Comparison of ENCODE assay signal across 16 cellular contexts in genomic region chr7:90155206-90155605, GRCh38. TPM values are rescaled to one million over a fixed set of nuclear protein-coding genes. Genes with fewer than 3 reads are reported as not detected.
A peak's percentile ranks its signal among the peaks of the same experiment; 100 is the strongest.
DNase-seq lines count a peak whose midpoint lies in the region; ATAC-seq and TF ChIP-seq lines count a peak whose summit lies in the region.
"Had no signal": no experiment of that assay in that cellular context is flagged by ENCODE, and none has a peak within 500 bp of the region (broad histone marks: within the 10 kb centered on the region; RNA-seq: fewer than 3 reads in every experiment).

No MANE protein-coding gene starts in this region.

- H3K9ac ChIP-seq in SK-N-SH = peak overlapping the region; percentile 68; the same call in 1 of the 2 replicates
- H3K9ac ChIP-seq: parathyroid adenoma had no signal

- peaks cover 27% of the 10 kb centered on the region for H3K79me2 ChIP-seq in SK-N-SH (ENCODE audit: insufficient read depth)
- H3K79me2 ChIP-seq: parathyroid adenoma had no signal

- H3K27ac ChIP-seq in SK-N-SH (ENCODE audit: low read depth in 2 of 2, low read length in 1 of 2) (peak overlapping the region in 1 of 2 experiments; percentile 89; a peak in 2 of 4 replicates), stomach (no peak overlapping the region), right cardiac atrium (ENCODE audit: low read length) (no peak overlapping the region)

- H3K27me3 ChIP-seq in SK-N-SH (ENCODE audit: insufficient read depth) = no peaks in the 10 kb centered on the region
- no peaks in the 10 kb centered on the region for H3K27me3 ChIP-seq in stomach
- H3K27me3 ChIP-seq in right cardiac atrium (ENCODE audit: control insufficient read depth, insufficient read depth) = no peaks in the 10 kb centered on the region
- H3K27me3 ChIP-seq: heart left ventricle had no signal

- CTCF ChIA-PET in SK-N-SH (lab: Yijun Ruan, JAX) = interaction anchor here (1.3 to 3.5 kb wide), 9 partner anchors 57 to 1912 kb away, joined by 4 to 120 read pairs (median 5); partner anchors contain the start of gene STEAP2

- peak overlapping the region; percentile 95 for H3K4me2 ChIP-seq in SK-N-SH

- H3K4me3 ChIP-seq in SK-N-SH (ENCODE audit: low read depth in 2 of 2, low read length in 1 of 2) = peak overlapping the region in 1 of 2 experiments; percentile 73; a peak in 1 of 4 replicates
- H3K4me3 ChIP-seq in fibroblast of mammary gland (ENCODE audit: control insufficient read depth, low read depth, low read length) = peak overlapping the region; percentile 71
- H3K4me3 ChIP-seq in stomach = peak overlapping the region in 3 of 4 donors; percentile 1 to 69 (median 49)
- no peak overlapping the region for H3K4me3 ChIP-seq in right cardiac atrium (ENCODE audit: low read length)

- TF ChIP-seq RAD21 in SK-N-SH (IDR thresholded peaks at IDR 0.05; ENCODE audit: low read length) = no peak

- POLR2A ChIA-PET in SK-N-SH (lab: Yijun Ruan, JAX) = no interaction called here

- no peaks in the 10 kb centered on the region for H3K9me2 ChIP-seq in SK-N-SH

- TF ChIP-seq EP300 in SK-N-SH (IDR thresholded peaks at IDR 0.05; ENCODE audit: borderline replicate concordance in 1 of 2, low read depth in 1 of 2, low read length in 1 of 2) (no peak), stomach (IDR thresholded peaks at IDR 0.05) (no peak)

- no peak for TF ChIP-seq POLR2A in stomach (IDR thresholded peaks at IDR 0.05)

- intact Hi-C loops in stomach (cut with DNase I; ENCODE audit: low total_unique reads) = loop anchor here (10.0 kb wide), 1 partner anchor 100 kb away; no protein-coding TSS in a partner anchor
- intact Hi-C loops in right cardiac atrium (cut with DNase I) = loop anchor here (10.0 kb wide), 4 partner anchors 90 to 270 kb away; partner anchors contain the start of gene CFAP69 (in 1 of the 4)

- H3K9me3 ChIP-seq in SK-N-SH (no peaks in the 10 kb centered on the region), stomach (no peaks in the 10 kb centered on the region), right cardiac atrium (ENCODE audit: control insufficient read depth, low read length) (no peaks in the 10 kb centered on the region)
- H3K9me3 ChIP-seq: heart left ventricle, spleen had no signal

- H3K36me3 ChIP-seq in SK-N-SH (replicated peaks in 1 of 2; ENCODE audit: control insufficient read depth in 1 of 2, insufficient read depth in 2 of 2, low read length in 1 of 2) (peaks cover 0 to 5% of the 10 kb centered on the region in 2 experiments), stomach (no peaks in the 10 kb centered on the region)
- H3K36me3 ChIP-seq: heart left ventricle, spleen had no signal

- DNase-seq in SK-N-SH (no peak), RPMI7951 (ENCODE audit: low read depth) (peak; percentile 9), fibroblast of mammary gland (ENCODE audit: low read depth) (peak; percentile 53), stomach (no peak), SKM-1 (lab: John Stamatoyannopoulos, UW; ENCODE audit: unreplicated experiment) (no peak), right cardiac atrium (no peak)
- DNase-seq: activated CD8-positive, alpha-beta memory T cell treated with anti-CD3 and anti-CD28 coated beads, Interleukin-2, amount 50 U/mL, for 4 hours; CD4-positive, alpha-beta T cell; NCI-H1417; NCI-H2227 treated with DMSO at 0.1 percent for 48 hours; spleen; stimulated activated naive CD4-positive, alpha-beta T cell treated with Interleukin-2 at 50 U/mL for 16 hours had no signal

- H3K4me1 ChIP-seq in SK-N-SH (ENCODE audit: control insufficient read depth in 1 of 2, insufficient read depth in 2 of 2, low read depth in 1 of 2, low read length in 1 of 2) = peaks cover 3 to 13% of the 10 kb centered on the region in 2 experiments
- peaks cover 0 to 14% (median 7%) of the 10 kb centered on the region in 4 donors for H3K4me1 ChIP-seq in stomach
- no peaks in the 10 kb centered on the region for H3K4me1 ChIP-seq in right cardiac atrium (ENCODE audit: control insufficient read depth, insufficient read depth, low read length)
- H3K4me1 ChIP-seq: parathyroid adenoma had no signal

- H2AFZ ChIP-seq in SK-N-SH (ENCODE audit: low read depth) = peak overlapping the region; percentile 100; the same call in 1 of the 2 replicates

- H4K20me1 ChIP-seq in SK-N-SH (ENCODE audit: insufficient read depth) = no peaks in the 10 kb centered on the region

- TF ChIP-seq CTCF in SK-N-SH (IDR thresholded peaks at IDR 0.05) (no peak), fibroblast of mammary gland (conservative IDR thresholded peaks at IDR 0.05; ENCODE audit: control insufficient read depth, insufficient read depth, low read depth, low read length) (no peak), stomach (IDR thresholded peaks at IDR 0.05) (no peak)

- H3F3A ChIP-seq in SK-N-SH (replicated peaks; ENCODE audit: insufficient read depth) = peaks cover 34% of the 10 kb centered on the region

- ATAC-seq in SK-N-SH treated with all-trans-retinoic acid at 6 μM for 48 hours (no peak), GM18520 (IDR thresholded peaks at IDR 0.05; ENCODE audit: unreplicated experiment) (no peak), right cardiac atrium (no peak)

- WGBS in SK-N-SH (ENCODE audit: low lambda C conversion rate) = 65% methylated on average over 4 of the region's 4 CpGs
- 62 to 71% (median 63%) methylated on average over 4 of the region's 4 CpGs for WGBS in stomach, 5 donors
- WGBS in right cardiac atrium = 80% methylated on average over 4 of the region's 4 CpGs

TF ChIP-seq in SK-N-SH, 30 proteins besides CTCF, POLR2A, EP300 and RAD21 (continues in another document):
- TF ChIP-seq SIN3A (IDR thresholded peaks at IDR 0.05; ENCODE audit: borderline replicate concordance, low read depth, low read length) (no peak), MXI1 (IDR thresholded peaks at IDR 0.05; ENCODE audit: low read depth, low read length) (no peak), CHD2 (IDR thresholded peaks at IDR 0.05; ENCODE audit: low read length, partially characterized antibody) (no peak), GABPA (IDR thresholded peaks at IDR 0.05; ENCODE audit: low read depth) (no peak)

TF ChIP-seq in SK-N-SH treated with all-trans-retinoic acid at 6 μM for 48 hours, 23 proteins besides CTCF, POLR2A, EP300 and RAD21:
- TF ChIP-seq PATZ1 (CRISPR knock-in tag; IDR thresholded peaks at IDR 0.05; ENCODE audit: borderline replicate concordance) (no peak), GLIS3 (CRISPR knock-in tag; IDR thresholded peaks at IDR 0.05) (no peak), TOX (CRISPR knock-in tag; IDR thresholded peaks at IDR 0.05; ENCODE audit: borderline replicate concordance) (no peak)
- TF ChIP-seq, protein P1, sequence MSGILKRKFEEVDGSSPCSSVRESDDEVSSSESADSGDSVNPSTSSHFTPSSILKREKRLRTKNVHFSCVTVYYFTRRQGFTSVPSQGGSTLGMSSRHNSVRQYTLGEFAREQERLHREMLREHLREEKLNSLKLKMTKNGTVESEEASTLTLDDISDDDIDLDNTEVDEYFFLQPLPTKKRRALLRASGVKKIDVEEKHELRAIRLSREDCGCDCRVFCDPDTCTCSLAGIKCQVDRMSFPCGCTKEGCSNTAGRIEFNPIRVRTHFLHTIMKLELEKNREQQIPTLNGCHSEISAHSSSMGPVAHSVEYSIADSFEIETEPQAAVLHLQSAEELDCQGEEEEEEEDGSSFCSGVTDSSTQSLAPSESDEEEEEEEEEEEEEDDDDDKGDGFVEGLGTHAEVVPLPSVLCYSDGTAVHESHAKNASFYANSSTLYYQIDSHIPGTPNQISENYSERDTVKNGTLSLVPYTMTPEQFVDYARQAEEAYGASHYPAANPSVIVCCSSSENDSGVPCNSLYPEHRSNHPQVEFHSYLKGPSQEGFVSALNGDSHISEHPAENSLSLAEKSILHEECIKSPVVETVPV (CRISPR knock-in tag; IDR thresholded peaks at IDR 0.05) = no peak

RNA-seq across cellular contexts. Expression of gene STEAP1, which starts 0.9 kb away (rescaled TPM):
- polyA plus RNA-seq in SK-N-SH (2012; rRNA removed) (17.0 and 23.4 TPM in 2 replicates), stomach (1 to 10 TPM; 2.0 to 9.2 (median 5.2) TPM), right cardiac atrium (1.9 TPM)
- polyA plus RNA-seq in SK-N-SH (2012; cell fraction: cytosol; rRNA removed) = 25.8 and 31.1 TPM in 2 replicates
- 11.5 and 21.6 TPM in 2 replicates for polyA plus RNA-seq in SK-N-SH (2012; cell fraction: nucleus; rRNA removed)
- 30.0 and 30.3 TPM in 2 replicates for total RNA-seq in RPMI7951 (2014; rRNA removed; shearing (Covaris generic))
- total RNA-seq in stomach (1 to 10 TPM in 4 of 5 donors, not detected in 1; 1.8 to 8.8 (median 3.9) TPM), right cardiac atrium (1 to 10 TPM; 1.5 to 7.8 (median 3.1) TPM)
- total RNA-seq: CD4-positive, alpha-beta T cell had no signal

RNA-seq across cellular contexts. Expression of gene STEAP2, which starts 56.3 kb away (rescaled TPM):
- 6.6 and 9.5 TPM in 2 replicates for polyA plus RNA-seq in SK-N-SH (2012; rRNA removed)
- 8.3 and 9.0 TPM in 2 replicates for polyA plus RNA-seq in SK-N-SH (2012; cell fraction: cytosol; rRNA removed)
- polyA plus RNA-seq in SK-N-SH (2012; cell fraction: nucleus; rRNA removed) = 12.0 and 18.2 TPM in 2 replicates
- total RNA-seq in RPMI7951 (2014; rRNA removed; shearing (Covaris generic)) = 4.5 and 5.8 TPM in 2 replicates
- total RNA-seq in stomach = 10 to 100 TPM in 3 of 5 donors, 1 to 10 TPM in 2; 7.8 to 52.7 (median 17.5) TPM
- 1 to 10 TPM in 2 of 3 donors, under 1 TPM in 1; 0.92 to 9.2 (median 2.0) TPM for polyA plus RNA-seq in stomach
- total RNA-seq in right cardiac atrium = 10 to 100 TPM; 29.9 to 46.3 (median 42.5) TPM
- 16.7 TPM for polyA plus RNA-seq in right cardiac atrium
- total RNA-seq: CD4-positive, alpha-beta T cell had no signal

Comparison
In these comparisons a context has a peak if more than half of its experiments do, and no peak if none do; other contexts are left out.
1. DNase-seq: peak in RPMI7951 (single experiment) and fibroblast of mammary gland (single experiment); none in SK-N-SH (single experiment), stomach (single experiment), SKM-1 (single experiment) and right cardiac atrium (0 of 3).